8 cellular contexts compared by ENCODE assay signal in genomic region chr7:134632937-134633540, GRCh38. TPM values are rescaled to one million over a fixed set of nuclear protein-coding genes. Genes with fewer than 3 reads are reported as not detected.
A peak's percentile ranks its signal among the peaks of the same experiment; 100 is the strongest.
DNase-seq lines count a peak whose midpoint lies in the region; ATAC-seq and TF ChIP-seq lines count a peak whose summit lies in the region.

No MANE protein-coding gene starts in this region.

- intact Hi-C loops in colonic mucosa (cut with DNase I): loop anchor here (5.0 to 10.0 kb wide), 2 partner anchors 119 to 322 kb away; no protein-coding TSS in a partner anchor
- intact Hi-C loops in mucosa of descending colon (cut with DNase I, micrococcal nuclease): no loop called here

- peak; percentile 43 for TF ChIP-seq CTCF in colonic mucosa (IDR thresholded peaks at IDR 0.05)
- TF ChIP-seq CTCF in mucosa of descending colon (IDR thresholded peaks at IDR 0.05): peak; percentile 21

- H3K36me3 ChIP-seq in colonic mucosa: no peaks in the 10 kb centered on the region
- no peaks in the 10 kb centered on the region for H3K36me3 ChIP-seq in mucosa of descending colon (ENCODE audit: low read depth)

- H3K9ac ChIP-seq in colonic mucosa (ENCODE audit: low read depth in 2 of 2, low read length in 2 of 2): no peak overlapping the region

- H3K4me1 ChIP-seq in colonic mucosa (no peaks in the 10 kb centered on the region), mucosa of descending colon (ENCODE audit: low read depth) (no peaks in the 10 kb centered on the region)

- H3K4me3 ChIP-seq in colonic mucosa (no peak overlapping the region), mucosa of descending colon (no peak overlapping the region)

- H3K27me3 ChIP-seq in colonic mucosa: no peaks in the 10 kb centered on the region

- ATAC-seq in HG03354 (IDR thresholded peaks at IDR 0.05; ENCODE audit: poor library complexity, severe bottlenecking, unreplicated experiment): peak; percentile 70
- ATAC-seq in mucosa of descending colon: peak; percentile 51

- DNase-seq in stimulated activated CD4-positive, alpha-beta T cell treated with anti-CD3 and anti-CD28 coated beads, Interleukin-4, amount 100 ng/mL, for 24 hours: peak; percentile 44
- no peak for DNase-seq in stimulated activated CD4-positive, alpha-beta T cell treated with anti-CD3 and anti-CD28 coated beads, Interleukin-1b, Interleukin-23, amount 100 ng/mL, for 48 hours
- DNase-seq in RPMI8226 (peak; percentile 62), colonic mucosa (no peak), mucosa of descending colon (peak in 1 of 3 donors; percentile 50), epidermal melanocyte (ENCODE audit: insufficient read length, low spot score) (no peak), cerebellar nuclear complex (lab: John Stamatoyannopoulos, UW) (no peak)

- H3K9me3 ChIP-seq in colonic mucosa (no peaks in the 10 kb centered on the region), mucosa of descending colon (no peaks in the 10 kb centered on the region)

- no peak overlapping the region for H3K27ac ChIP-seq in colonic mucosa

RNA-seq across cellular contexts. Expression of gene BPGM, which starts 13.6 kb away (rescaled TPM):
- total RNA-seq in colonic mucosa: 10 to 100 TPM; 10.5 to 10.6 TPM
- 10 to 100 TPM in 1 of 3 donors, 1 to 10 TPM in 2; 9.4 to 17.3 (median 9.4) TPM for total RNA-seq in mucosa of descending colon

Comparison
In these comparisons a context has a peak if more than half of its experiments do, and no peak if none do; other contexts are left out.
1. DNase-seq: peak in stimulated activated CD4-positive, alpha-beta T cell treated with anti-CD3 and anti-CD28 coated beads, Interleukin-4, amount 100 ng/mL, for 24 hours (single experiment) and RPMI8226 (single experiment); none in stimulated activated CD4-positive, alpha-beta T cell treated with anti-CD3 and anti-CD28 coated beads, Interleukin-1b, Interleukin-23, amount 100 ng/mL, for 48 hours (single experiment), colonic mucosa (single experiment), epidermal melanocyte (single experiment) and cerebellar nuclear complex (0 of 2).